ENCODE assay signal across 15 cellular contexts in genomic region chr12:34287986-34288962, GRCh38.
DNase-seq lines count a peak whose midpoint lies in the region; ATAC-seq and TF ChIP-seq lines count a peak whose summit lies in the region.
"Had no signal": no experiment of that assay in that cellular context is flagged by ENCODE, and none has a peak within 500 bp of the region (broad histone marks: within the 10 kb centered on the region; RNA-seq: fewer than 3 reads in every experiment).

No MANE protein-coding gene starts in this region.

- TF ChIP-seq POLR2A in sigmoid colon (IDR thresholded peaks at IDR 0.05) = no peak

- H3K27ac ChIP-seq in lower lobe of right lung (no peak overlapping the region), sigmoid colon (no peak overlapping the region)

- TF ChIP-seq CTCF in activated B cell treated with CpG ODN at 0.5 μM for 24 hours (IDR thresholded peaks at IDR 0.05) = no peak
- no peak for TF ChIP-seq CTCF in lower lobe of right lung (IDR thresholded peaks at IDR 0.05)
- TF ChIP-seq CTCF in sigmoid colon (IDR thresholded peaks at IDR 0.05) = no peak

- peak; percentile 2 for DNase-seq in activated T-cell treated with anti-CD3 and anti-CD28 coated beads, Interleukin-2, amount 50 U/mL, for 4 hours
- DNase-seq in activated T-cell treated with anti-CD3 and anti-CD28 coated beads, Interleukin-2, amount 50 U/mL, for 1 hour = no peak
- DNase-seq in activated B cell treated with CpG ODN at 0.5 μM for 24 hours = peak; percentile 4
- DNase-seq in lower lobe of right lung = peak; percentile 27
- peak; percentile 35 for DNase-seq in sigmoid colon
- DNase-seq in COLO829 (ENCODE audit: low spot score) = no peak
- DNase-seq in GM19238 (ENCODE audit: insufficient read length, low spot score) = no peak
- DNase-seq: C1 segment of cervical spinal cord, COR-L47, NCI-H1417, NCI-H2029 treated with DMSO at 0.1 percent for 48 hours, NCI-H510A treated with DMSO at 0.1 percent for 48 hours had no signal

- intact Hi-C loops in activated B cell treated with CpG ODN at 0.5 μM for 24 hours (cut with micrococcal nuclease) = no loop called here
- intact Hi-C loops in lower lobe of right lung (cut with DNase I) = no loop called here
- intact Hi-C loops in sigmoid colon (cut with DNase I) = no loop called here

- 75 to 77% methylated on average over 32 of the region's 32 CpGs for WGBS in sigmoid colon, 2 donors

- no peaks in the 10 kb centered on the region for H3K27me3 Mint-ChIP-seq in activated T-cell treated with anti-CD3 and anti-CD28 coated beads, Interleukin-2, amount 50 U/mL, for 4 hours (ENCODE audit: low read depth)
- no peaks in the 10 kb centered on the region for H3K27me3 Mint-ChIP-seq in activated B cell treated with CpG ODN at 0.5 μM for 24 hours

- no peak for ATAC-seq in activated T-cell treated with anti-CD3 and anti-CD28 coated beads, Interleukin-2, amount 50 U/mL, for 4 hours
- ATAC-seq in activated B cell treated with CpG ODN at 0.5 μM for 24 hours (ENCODE audit: low read depth) (no peak), lower lobe of right lung (no peak), GM18909 (IDR thresholded peaks at IDR 0.05; ENCODE audit: poor library complexity, unreplicated experiment) (no peak)
- ATAC-seq: GM12878, HCT116 had no signal

- CTCF ChIA-PET in activated B cell treated with CpG ODN at 0.5 μM for 24 hours (lab: Charles Lee) = no interaction called here

- TF ChIP-seq EP300 in sigmoid colon (IDR thresholded peaks at IDR 0.05) = no peak

- no peaks in the 10 kb centered on the region for H3K36me3 ChIP-seq in lower lobe of right lung
- H3K36me3 ChIP-seq in sigmoid colon = no peaks in the 10 kb centered on the region

- no peaks in the 10 kb centered on the region for H3K36me3 Mint-ChIP-seq in activated T-cell treated with anti-CD3 and anti-CD28 coated beads, Interleukin-2, amount 50 U/mL, for 4 hours (ENCODE audit: insufficient read depth)
- no peaks in the 10 kb centered on the region for H3K36me3 Mint-ChIP-seq in activated B cell treated with CpG ODN at 0.5 μM for 24 hours (ENCODE audit: low read depth)

- no peak overlapping the region for H3K4me3 ChIP-seq in lower lobe of right lung
- H3K4me3 ChIP-seq in sigmoid colon = no peak overlapping the region
- H3K4me3 ChIP-seq: GM12878 had no signal

- H3K4me1 ChIP-seq in lower lobe of right lung = no peaks in the 10 kb centered on the region
- no peaks in the 10 kb centered on the region for H3K4me1 ChIP-seq in sigmoid colon

- no peaks in the 10 kb centered on the region for H3K4me1 Mint-ChIP-seq in activated T-cell treated with anti-CD3 and anti-CD28 coated beads, Interleukin-2, amount 50 U/mL, for 4 hours (ENCODE audit: low read depth)
- H3K4me1 Mint-ChIP-seq in activated B cell treated with CpG ODN at 0.5 μM for 24 hours = no peaks in the 10 kb centered on the region

- POLR2A ChIA-PET in activated B cell treated with CpG ODN at 0.5 μM for 24 hours (lab: Charles Lee) = no interaction called here

- H3K27me3 ChIP-seq in lower lobe of right lung (ENCODE audit: low read depth) (no peaks in the 10 kb centered on the region), sigmoid colon (no peaks in the 10 kb centered on the region)

- no peak overlapping the region for H3K4me3 Mint-ChIP-seq in activated T-cell treated with anti-CD3 and anti-CD28 coated beads, Interleukin-2, amount 50 U/mL, for 4 hours
- H3K4me3 Mint-ChIP-seq in activated B cell treated with CpG ODN at 0.5 μM for 24 hours = no peak overlapping the region

- H3K27ac Mint-ChIP-seq in activated B cell treated with CpG ODN at 0.5 μM for 24 hours = no peak overlapping the region

- H3K9me3 ChIP-seq in lower lobe of right lung = peaks cover 33% of the 10 kb centered on the region
- peaks cover 3 to 39% (median 10%) of the 10 kb centered on the region in 4 donors for H3K9me3 ChIP-seq in sigmoid colon

- peaks cover 38% of the 10 kb centered on the region for H3K9me3 Mint-ChIP-seq in activated T-cell treated with anti-CD3 and anti-CD28 coated beads, Interleukin-2, amount 50 U/mL, for 4 hours
- H3K9me3 Mint-ChIP-seq in activated B cell treated with CpG ODN at 0.5 μM for 24 hours = peaks cover 15% of the 10 kb centered on the region

Comparison
In these comparisons a context has a peak if more than half of its experiments do, and no peak if none do; other contexts are left out.
1. DNase-seq: peak in activated T-cell treated with anti-CD3 and anti-CD28 coated beads, Interleukin-2, amount 50 U/mL, for 4 hours (single experiment), activated B cell treated with CpG ODN at 0.5 μM for 24 hours (single experiment), lower lobe of right lung (single experiment) and sigmoid colon (single experiment); none in activated T-cell treated with anti-CD3 and anti-CD28 coated beads, Interleukin-2, amount 50 U/mL, for 1 hour (single experiment), COLO829 (single experiment) and GM19238 (single experiment).